ENCODE assay signal across 29 cellular contexts in genomic region chr3:144524531-144524930, GRCh38.
"Had no signal": no experiment of that assay in that cellular context is flagged by ENCODE, and none has a peak within 500 bp of the region (broad histone marks: within the 10 kb centered on the region; RNA-seq: fewer than 3 reads in every experiment).

No MANE protein-coding gene starts in this region.

- H3K9me3 Mint-ChIP-seq: activated CD4-positive, alpha-beta memory T cell treated with anti-CD3 and anti-CD28 coated beads, Interleukin-2, amount 10 ng/mL, durations not matched to agents 7 days and 5 days; activated CD4-positive, alpha-beta T cell treated with anti-CD3 and anti-CD28 coated beads, Interleukin-2, amount 10 ng/mL, durations not matched to agents 7 days and 5 days; activated T-cell treated with anti-CD3 and anti-CD28 coated beads, Interleukin-2, amount 50 U/mL, for 24 hours; central memory CD8-positive, alpha-beta T cell; mesothelial cell of epicardium; T-helper 1 cell treated with Interleukin-12 subunit alpha and Interleukin-12 subunit beta and Interleukin-4 antibody, amounts not matched to agents 30 μg/mL and 1 μg/mL, for 36 hours; WTC11 had no signal

- H3K4me1 ChIP-seq: esophagus muscularis mucosa, foreskin keratinocyte, heart right ventricle, prostate gland, sigmoid colon, testis, transverse colon had no signal

- H3K36me3 ChIP-seq: esophagus muscularis mucosa, heart right ventricle, ovary, prostate gland, sigmoid colon, transverse colon had no signal

- H3K4me1 Mint-ChIP-seq: activated CD4-positive, alpha-beta memory T cell treated with anti-CD3 and anti-CD28 coated beads, Interleukin-2, amount 10 ng/mL, durations not matched to agents 7 days and 5 days; activated CD4-positive, alpha-beta T cell treated with anti-CD3 and anti-CD28 coated beads, Interleukin-2, amount 10 ng/mL, durations not matched to agents 7 days and 5 days; central memory CD8-positive, alpha-beta T cell; naive B cell had no signal

- H3K9me3 ChIP-seq: esophagus muscularis mucosa, ovary, prostate gland, sigmoid colon, testis, transverse colon had no signal

- DNase-seq: activated CD4-positive, alpha-beta memory T cell treated with anti-CD3 and anti-CD28 coated beads, Interleukin-2, amount 10 ng/mL, durations not matched to agents 7 days and 5 days; activated CD4-positive, alpha-beta T cell treated with anti-CD3 and anti-CD28 coated beads for 1 hour; activated CD4-positive, alpha-beta T cell treated with anti-CD3 and anti-CD28 coated beads, Interleukin-2, amount 10 ng/mL, durations not matched to agents 7 days and 5 days; activated CD8-positive, alpha-beta memory T cell treated with anti-CD3 and anti-CD28 coated beads, Interleukin-2, amount 50 U/mL, for 48 hours; activated gamma-delta T cell; activated naive CD4-positive, alpha-beta T cell treated with anti-CD3 and anti-CD28 coated beads, Interleukin-2, amount 50 U/mL, for 16 hours; activated T-cell treated with anti-CD3 and anti-CD28 coated beads, Interleukin-2, amount 50 U/mL, for 24 hours; amniotic stem cell; dermis blood vessel endothelial cell; effector CD4-positive, alpha-beta T cell; foreskin keratinocyte; heart right ventricle; naive B cell; ovary; retina; sigmoid colon; stimulated activated CD4-positive, alpha-beta T cell treated with anti-CD3 and anti-CD28 coated beads, Interleukin-15, amount 100 ng/mL, for 24 hours; stimulated activated CD4-positive, alpha-beta T cell treated with anti-CD3 and anti-CD28 coated beads, Interleukin-2, amount 100 ng/mL, for 24 hours; stimulated activated naive CD4-positive, alpha-beta T cell treated with Interleukin-2 at 50 U/mL for 16 hours; SW 1271; T-helper 9 cell; testis; transverse colon had no signal

- H3K36me3 Mint-ChIP-seq: mesothelial cell of epicardium, naive B cell, WTC11 had no signal

- H3K4me3 Mint-ChIP-seq: activated CD4-positive, alpha-beta memory T cell treated with anti-CD3 and anti-CD28 coated beads, Interleukin-2, amount 10 ng/mL, durations not matched to agents 7 days and 5 days; activated CD4-positive, alpha-beta T cell treated with anti-CD3 and anti-CD28 coated beads, Interleukin-2, amount 10 ng/mL, durations not matched to agents 7 days and 5 days; activated T-cell treated with anti-CD3 and anti-CD28 coated beads, Interleukin-2, amount 50 U/mL, for 24 hours; central memory CD8-positive, alpha-beta T cell; mesothelial cell of epicardium; naive B cell; T-helper 1 cell treated with Interleukin-12 subunit alpha and Interleukin-12 subunit beta and Interleukin-4 antibody, amounts not matched to agents 30 μg/mL and 1 μg/mL, for 36 hours; WTC11 had no signal

- H3K4me3 ChIP-seq: esophagus muscularis mucosa, heart right ventricle, ovary, prostate gland, sigmoid colon, testis, transverse colon had no signal

- H3K27me3 ChIP-seq: esophagus muscularis mucosa, foreskin keratinocyte, heart right ventricle, ovary, sigmoid colon, testis, transverse colon had no signal

- H3K27me3 Mint-ChIP-seq: activated CD4-positive, alpha-beta memory T cell treated with anti-CD3 and anti-CD28 coated beads, Interleukin-2, amount 10 ng/mL, durations not matched to agents 7 days and 5 days; activated CD4-positive, alpha-beta T cell treated with anti-CD3 and anti-CD28 coated beads, Interleukin-2, amount 10 ng/mL, durations not matched to agents 7 days and 5 days; activated T-cell treated with anti-CD3 and anti-CD28 coated beads, Interleukin-2, amount 50 U/mL, for 24 hours; central memory CD8-positive, alpha-beta T cell; naive B cell had no signal

- ATAC-seq: foreskin keratinocyte, heart right ventricle, WTC11 had no signal

- H3K27ac Mint-ChIP-seq: activated CD4-positive, alpha-beta memory T cell treated with anti-CD3 and anti-CD28 coated beads, Interleukin-2, amount 10 ng/mL, durations not matched to agents 7 days and 5 days; activated CD4-positive, alpha-beta T cell treated with anti-CD3 and anti-CD28 coated beads, Interleukin-2, amount 10 ng/mL, durations not matched to agents 7 days and 5 days; activated T-cell treated with anti-CD3 and anti-CD28 coated beads, Interleukin-2, amount 50 U/mL, for 24 hours; mesothelial cell of epicardium; naive B cell; T-helper 1 cell treated with Interleukin-12 subunit alpha and Interleukin-12 subunit beta and Interleukin-4 antibody, amounts not matched to agents 30 μg/mL and 1 μg/mL, for 36 hours; WTC11 had no signal

- H3K27ac ChIP-seq: esophagus muscularis mucosa, foreskin keratinocyte, heart right ventricle, ovary, prostate gland, sigmoid colon, testis, transverse colon had no signal
